Comparison of ENCODE assay signal across 22 cellular contexts in the genomic region with DNA sequence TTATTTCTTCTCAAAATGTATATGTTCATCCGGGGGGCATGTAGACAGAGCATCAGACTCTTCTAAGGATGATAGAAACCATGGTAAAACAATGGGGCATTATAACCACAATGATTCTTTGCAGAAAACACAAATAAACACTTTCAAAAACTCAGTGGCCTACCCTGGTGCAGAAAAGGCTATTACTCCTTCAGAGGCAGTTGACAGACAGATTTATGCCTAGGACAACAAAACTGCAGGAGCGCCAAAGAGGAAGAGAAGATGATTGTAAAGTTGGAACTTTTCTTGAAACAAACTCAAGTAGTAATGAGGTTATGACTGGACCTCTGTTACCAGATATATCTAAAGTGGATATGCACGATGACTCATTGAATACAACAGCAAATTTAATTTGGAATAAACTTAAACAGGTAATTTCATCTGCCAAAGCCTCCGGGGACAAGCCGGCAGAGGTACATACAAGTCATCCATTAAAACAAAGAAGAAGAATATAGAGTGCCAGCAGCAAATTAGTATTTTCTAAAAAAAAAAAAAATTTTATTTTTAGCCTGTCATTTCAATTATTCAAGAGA.
"Had no signal": no experiment of that assay in that cellular context is flagged by ENCODE, and none has a peak within 500 bp of the region (broad histone marks: within the 10 kb centered on the region; RNA-seq: fewer than 3 reads in every experiment).

No MANE protein-coding gene starts in this region.

- DNase-seq: activated gamma-delta T cell treated with Interleukin-2 at 50 U/mL for 16 hours; activated T-cell treated with anti-CD3 and anti-CD28 coated beads, Interleukin-2, amount 50 U/mL, for 1 hour; aorta; caudate nucleus; effector CD4-positive, alpha-beta T cell; erythroblast; foreskin keratinocyte; kidney; left lung; naive thymus-derived CD4-positive, alpha-beta T cell; ovary; psoas muscle; right cardiac atrium; stimulated activated CD4-positive, alpha-beta T cell treated with anti-CD3 and anti-CD28 coated beads, Interleukin-4, amount 100 ng/mL, for 4 hours; substantia nigra; thyroid gland had no signal

- H3K27ac ChIP-seq: foreskin keratinocyte, left lung, neutrophil, ovary, psoas muscle, thyroid gland had no signal

- H3K36me3 Mint-ChIP-seq: activated naive CD4-positive, alpha-beta T cell treated with anti-CD3 and anti-CD28 coated beads, Interleukin-2, amount 50 U/mL, for 72 hours; brain; naive thymus-derived CD4-positive, alpha-beta T cell had no signal

- H3K36me3 ChIP-seq: left lung, neutrophil, ovary, thyroid gland had no signal

- H3K4me1 Mint-ChIP-seq: naive thymus-derived CD4-positive, alpha-beta T cell had no signal

- H3K27ac Mint-ChIP-seq: activated naive CD4-positive, alpha-beta T cell treated with anti-CD3 and anti-CD28 coated beads, Interleukin-2, amount 50 U/mL, for 72 hours; brain; dendritic cell treated with granulocyte-macrophage colony-stimulating factor and Interleukin-4, amounts not matched to agents 40 ng/mL and 50 ng/mL, for 4 days; naive thymus-derived CD4-positive, alpha-beta T cell; stimulated activated naive CD8-positive, alpha-beta T cell treated with anti-CD3 and anti-CD28 coated beads, Interleukin-15, Interleukin-2, amounts not matched to agents 100 ng/mL and 50 ng/mL, for 24 hours; T-helper 2 cell treated with Interferon-gamma antibody and Interleukin-4, amounts not matched to agents 5 μg/mL and 100 μg/mL, for 36 hours had no signal

- ATAC-seq: activated naive CD4-positive, alpha-beta T cell treated with anti-CD3 and anti-CD28 coated beads, Interleukin-2, amount 50 U/mL, for 72 hours; foreskin keratinocyte; left lung; naive thymus-derived CD4-positive, alpha-beta T cell; psoas muscle; right cardiac atrium had no signal

- H3K4me3 ChIP-seq: left lung, ovary, psoas muscle, thyroid gland had no signal

- H3K4me3 Mint-ChIP-seq: brain; dendritic cell treated with granulocyte-macrophage colony-stimulating factor and Interleukin-4, amounts not matched to agents 40 ng/mL and 50 ng/mL, for 4 days; naive thymus-derived CD4-positive, alpha-beta T cell; stimulated activated naive CD8-positive, alpha-beta T cell treated with anti-CD3 and anti-CD28 coated beads, Interleukin-15, Interleukin-2, amounts not matched to agents 100 ng/mL and 50 ng/mL, for 24 hours; T-helper 2 cell treated with Interferon-gamma antibody and Interleukin-4, amounts not matched to agents 5 μg/mL and 100 μg/mL, for 36 hours had no signal

- H3K4me1 ChIP-seq: left lung, psoas muscle, thyroid gland had no signal

- H3K27me3 Mint-ChIP-seq: brain; dendritic cell treated with granulocyte-macrophage colony-stimulating factor and Interleukin-4, amounts not matched to agents 40 ng/mL and 50 ng/mL, for 4 days; naive thymus-derived CD4-positive, alpha-beta T cell; stimulated activated naive CD8-positive, alpha-beta T cell treated with anti-CD3 and anti-CD28 coated beads, Interleukin-15, Interleukin-2, amounts not matched to agents 100 ng/mL and 50 ng/mL, for 24 hours had no signal

- H3K9me3 ChIP-seq: neutrophil, ovary, psoas muscle, thyroid gland had no signal

- H3K27me3 ChIP-seq: foreskin keratinocyte, left lung, neutrophil, ovary, thyroid gland had no signal
